8 cellular contexts compared by ENCODE assay signal in genomic region chr20:20712004-20712473, GRCh38. TPM values are rescaled to one million over a fixed set of nuclear protein-coding genes. Genes with fewer than 3 reads are reported as not detected.
DNase-seq lines count a peak whose midpoint lies in the region; ATAC-seq, FAIRE-seq and TF ChIP-seq lines count a peak whose summit lies in the region.

No MANE protein-coding gene starts in this region.

- no peak overlapping the region for H3K27ac Mint-ChIP-seq in WTC11

- TF ChIP-seq RAD21 in A549 (conservative IDR thresholded peaks at IDR 0.05 in 1 of 2, IDR thresholded peaks at IDR 0.05 in 1 of 2) = no peak

- H3K4me1 ChIP-seq in A549 = peaks cover 19% of the 10 kb centered on the region

- H3K4me1 Mint-ChIP-seq in WTC11 = peaks cover 17% of the 10 kb centered on the region

- peak overlapping the region; percentile 84 to 90 for H3K27ac ChIP-seq in A549

- POLR2A ChIA-PET in A549 (lab: Yijun Ruan, JAX) = interaction anchor here (1.0 kb wide), 1 partner anchor 108 kb away, joined by 3 read pairs; no protein-coding TSS in a partner anchor
- POLR2A ChIA-PET in WTC11 (lab: Charles Lee) = interaction anchor here (1.1 to 1.4 kb wide), 2 partner anchors 31 to 108 kb away, joined by 3 to 5 read pairs; no protein-coding TSS in a partner anchor

- WGBS in A549 (ENCODE audit: missing lambda C conversion rate) = 10% methylated on average over 24 of the region's 33 CpGs

- CTCF ChIA-PET in A549 (lab: Yijun Ruan, JAX) (interaction anchor here (1.3 to 2.5 kb wide), 2 partner anchors 11 to 118 kb away, joined by 4 to 6 read pairs; no protein-coding TSS in a partner anchor), WTC11 (lab: Charles Lee) (interaction anchor here (1.0 to 1.6 kb wide), 5 partner anchors 15 to 337 kb away, joined by 3 to 8 read pairs (median 4); no protein-coding TSS in a partner anchor)

- ATAC-seq in A549 (peak; percentile 17 to 73), GM18505 (IDR thresholded peaks at IDR 0.05; ENCODE audit: unreplicated experiment) (peak; percentile 8), HG03280 (IDR thresholded peaks at IDR 0.05; ENCODE audit: unreplicated experiment) (peak; percentile 6), WTC11 (peak; percentile 1; the same call in 1 of the 2 replicates), omental fat pad (ENCODE audit: low FRiP score) (peak; percentile 24)

- peak overlapping the region; percentile 94 for H3K4me2 ChIP-seq in A549

- peak overlapping the region; percentile 86 for H3K4me3 Mint-ChIP-seq in WTC11

- H3K4me3 ChIP-seq in A549 = peak overlapping the region; percentile 97
- H3K4me3 ChIP-seq in fibroblast of pulmonary artery (replicated peaks; ENCODE audit: low read depth, low read length) = peak overlapping the region; percentile 73

- no peak for DNase-seq in A549 (ENCODE audit: low read depth in 1 of 2, low spot score in 1 of 2)
- peak; percentile 36 for DNase-seq in WTC11 (ENCODE audit: low spot score)
- no peak for DNase-seq in fibroblast of pulmonary artery (ENCODE audit: low read depth)
- DNase-seq in omental fat pad (ENCODE audit: low spot score) = no peak
- no peak for DNase-seq in occipital lobe (lab: John Stamatoyannopoulos, UW)
- DNase-seq in NCI-H2081 treated with DMSO at 0.1 percent for 48 hours (lab: John Stamatoyannopoulos, UW) = no peak

- no peak for TF ChIP-seq EP300 in A549 (IDR thresholded peaks at IDR 0.05)

- H3K9me3 ChIP-seq in A549 = no peaks in the 10 kb centered on the region

- TF ChIP-seq CTCF in A549 (IDR thresholded peaks at IDR 0.05) = no peak
- no peak for TF ChIP-seq CTCF in WTC11 (IDR thresholded peaks at IDR 0.05)
- no peak for TF ChIP-seq CTCF in fibroblast of pulmonary artery (IDR thresholded peaks at IDR 0.05; ENCODE audit: low read length, missing control alignments)
- no peak for TF ChIP-seq CTCF in omental fat pad (IDR thresholded peaks at IDR 0.05)

- TF ChIP-seq POLR2A in A549 (IDR thresholded peaks at IDR 0.05; ENCODE audit: low read length) (no peak), GM18505 (IDR thresholded peaks at IDR 0.05; ENCODE audit: borderline replicate concordance, extremely low read depth, insufficient read depth, insufficient read length) (no peak)

- H3K9me3 Mint-ChIP-seq in WTC11 = peaks cover 6% of the 10 kb centered on the region; the same call in 1 of the 2 replicates

- FAIRE-seq in A549 (lab: Jason Lieb, UNC) = no peak

- H3K27me3 Mint-ChIP-seq in WTC11 (ENCODE audit: low read depth) = no peaks in the 10 kb centered on the region

- no peaks in the 10 kb centered on the region for H3K36me3 Mint-ChIP-seq in WTC11

TF ChIP-seq in A549, 52 proteins besides CTCF, POLR2A, EP300 and RAD21:
- TF ChIP-seq RARB (CRISPR knock-in tag; IDR thresholded peaks at IDR 0.05) (no peak), HOXB13 (CRISPR knock-in tag; IDR thresholded peaks at IDR 0.05; ENCODE audit: low read depth) (no peak), TP53 (CRISPR knock-in tag; IDR thresholded peaks at IDR 0.05) (no peak), NPAS2 (CRISPR knock-in tag; IDR thresholded peaks at IDR 0.05; ENCODE audit: borderline replicate concordance) (no peak), JUNB (IDR thresholded peaks at IDR 0.05) (no peak), FOSL2 (IDR thresholded peaks at IDR 0.05) (no peak), FOSL2 (CRISPR knock-in tag; IDR thresholded peaks at IDR 0.05) (no peak), ZC3H11A (IDR thresholded peaks at IDR 0.05) (no peak), MYC (IDR thresholded peaks at IDR 0.05; ENCODE audit: borderline replicate concordance, low read length) (no peak), PBX3 (IDR thresholded peaks at IDR 0.05) (no peak), NFE2L2 (conservative IDR thresholded peaks at IDR 0.05; ENCODE audit: low read length) (no peak), HOXB5 (CRISPR knock-in tag; IDR thresholded peaks at IDR 0.05) (no peak), RNF2 (IDR thresholded peaks at IDR 0.05; ENCODE audit: borderline replicate concordance, low read depth) (no peak), USF2 (IDR thresholded peaks at IDR 0.05) (no peak), RFX5 (IDR thresholded peaks at IDR 0.05) (no peak), HES2 (IDR thresholded peaks at IDR 0.05) (no peak), MAZ (IDR thresholded peaks at IDR 0.05; ENCODE audit: borderline replicate concordance, low read depth, low read length) (no peak), HEYL (CRISPR knock-in tag; IDR thresholded peaks at IDR 0.05) (no peak)

TF ChIP-seq in WTC11, 78 proteins besides CTCF, POLR2A, EP300 and RAD21:
- TF ChIP-seq PRRX2 (CRISPR knock-in tag; IDR thresholded peaks at IDR 0.05) = no peak
- TF ChIP-seq E2F5 (CRISPR knock-in tag; IDR thresholded peaks at IDR 0.05) = no peak
- TF ChIP-seq NR3C1 (CRISPR knock-in tag; conservative IDR thresholded peaks at IDR 0.05; ENCODE audit: low read depth) = no peak
- TF ChIP-seq CDX4 (CRISPR knock-in tag; IDR thresholded peaks at IDR 0.05; ENCODE audit: borderline replicate concordance) = no peak
- TF ChIP-seq AR (CRISPR knock-in tag; IDR thresholded peaks at IDR 0.05) = no peak
TF ChIP-seq in WTC11: peak in this region for 0.

RNA-seq across cellular contexts. Expression of gene RALGAPA2, which starts 0.4 kb away (rescaled TPM):
- polyA plus RNA-seq in A549 (2011; rRNA removed) (4.7 and 7.0 TPM in 2 replicates), A549 (2017; fragmentation: RNase III; extraction: RNeasy Plus Mini Kit Qiagen cat#74134 plus additional on column Dnase treatment) (3.2 to 4.0 TPM (median 3.7 TPM) in 3 replicates)
- polyA plus RNA-seq in A549 (2012; cell fraction: cytosol; rRNA removed) = 0.94 and 1.3 TPM in 2 replicates
- polyA plus RNA-seq in A549 (2012; cell fraction: nucleus; rRNA removed) = 1.9 and 3.0 TPM in 2 replicates
- polyA minus RNA-seq in A549 (2011; rRNA and poly(A)+ RNA removed) = 10.0 and 11.4 TPM in 2 replicates
- total RNA-seq in WTC11 (2021) (18.2 to 20.6 TPM (median 18.6 TPM) in 3 replicates), omental fat pad (100 to 1,000 TPM in 1 of 4 donors, 10 to 100 TPM in 3; 35.1 to 109 (median 59.6) TPM), occipital lobe (63.9 TPM)
